ENCODE assay signal across 8 cellular contexts in the genomic region with DNA sequence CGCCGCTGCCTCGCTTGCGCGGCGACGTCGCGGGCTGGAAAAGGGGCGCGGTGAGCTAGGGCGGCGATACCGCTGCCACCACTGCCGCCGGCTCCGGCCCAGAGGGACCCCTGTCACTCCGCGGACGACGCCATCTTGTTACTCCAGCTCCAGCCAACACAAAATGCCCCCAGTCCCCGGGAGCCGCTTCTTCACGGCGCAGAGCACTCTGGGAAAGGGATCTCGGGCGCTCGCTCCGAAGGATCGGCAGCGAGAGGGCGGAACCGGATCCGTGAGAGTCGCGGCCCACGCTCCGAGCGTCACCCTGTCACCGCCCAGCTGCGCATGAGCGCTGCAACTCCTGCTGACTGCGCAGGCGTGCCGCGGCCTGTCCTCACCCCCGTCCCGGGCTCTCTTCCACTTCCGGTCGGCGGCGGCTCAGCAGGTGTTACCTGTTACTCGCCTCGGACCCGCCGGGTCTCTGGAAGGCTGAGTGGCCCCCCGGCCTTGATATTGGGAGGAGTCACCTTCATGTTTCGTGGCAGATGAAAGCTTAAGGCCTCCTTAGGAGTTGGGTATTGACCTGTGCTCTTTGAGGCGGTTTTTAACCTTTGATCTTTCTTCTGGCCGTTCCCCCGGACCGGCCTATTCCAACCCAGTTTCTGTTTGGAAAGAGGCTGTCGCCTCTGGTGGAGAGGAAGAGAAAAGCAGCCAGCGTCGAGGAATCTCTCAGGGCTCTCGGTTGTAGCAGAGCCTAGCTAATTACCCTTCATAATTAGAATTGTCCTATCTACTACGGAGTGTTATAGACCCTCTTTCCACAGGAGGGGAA. TPM values are rescaled to one million over a fixed set of nuclear protein-coding genes. Genes with fewer than 3 reads are reported as not detected.
DNase-seq lines count a peak whose midpoint lies in the region; ATAC-seq, FAIRE-seq and TF ChIP-seq lines count a peak whose summit lies in the region.

Gene CSNK1A1 (minus strand): TSS at position 213 of the 811 bp plus-strand sequence. CDS start 475 bp downstream, outside the sequence.

- peak within 1 kb of the TSS; percentile 82 for H2AFZ ChIP-seq in HepG2 (ENCODE audit: low read length)

- peaks cover 36% of the 10 kb centered on the region for H3K4me1 Mint-ChIP-seq in CD4-positive, alpha-beta T cell (ENCODE audit: low read depth)

- H3K4me3 Mint-ChIP-seq in CD4-positive, alpha-beta T cell, result peak within 1 kb of the TSS; percentile 99

- intact Hi-C loops in CD4-positive, alpha-beta T cell (cut with DNase I, micrococcal nuclease), result loop anchor here (1.0 to 10.0 kb wide), 8 partner anchors 59 to 1703 kb away; partner anchors contain the start of genes ADRB2 (in 1 of the 2), FBXO38 (in 1 of the 2), GM2A (in 1 of the 2) and HMGXB3 (in 1 of the 2)
- intact Hi-C loops in HepG2 (cut with micrococcal nuclease; ENCODE audit: unreplicated experiment), result loop anchor here (2.0 to 5.0 kb wide), 2 partner anchors 54 to 109 kb away; no protein-coding TSS in a partner anchor

- CTCF ChIA-PET in CD4-positive, alpha-beta T cell (lab: Charles Lee), result interaction anchor here (0.6 to 2.4 kb wide), 21 partner anchors 8 to 207 kb away, joined by 3 to 12 read pairs (median 5); partner anchors contain the start of genes GRPEL2 and PCYOX1L
- CTCF ChIA-PET in HepG2 (lab: Yijun Ruan, JAX; ENCODE audit: low intra/inter-chr PET ratio, low total read pairs), result interaction anchor here (1.3 kb wide), 1 partner anchor 109 kb away, joined by 4 read pairs; no protein-coding TSS in a partner anchor

- H3K27ac Mint-ChIP-seq in CD4-positive, alpha-beta T cell, result peak within 1 kb of the TSS; percentile 98

- H4K20me1 ChIP-seq in HepG2 (ENCODE audit: insufficient read depth, low read length), result peaks cover 7% of the 10 kb centered on the region; the same call in 1 of the 2 replicates

- H3K79me2 ChIP-seq in HepG2 (ENCODE audit: insufficient read depth, low read length), result peaks cover 49% of the 10 kb centered on the region

- H3K9me3 ChIP-seq in CD4-positive, alpha-beta T cell (ENCODE audit: control insufficient read depth, low read length), result no peaks in the 10 kb centered on the region
- no peaks in the 10 kb centered on the region for H3K9me3 ChIP-seq in HepG2 (ENCODE audit: low read length)

- ATAC-seq in CD4-positive, alpha-beta T cell (ENCODE audit: poor library complexity), result peak; percentile 86
- ATAC-seq in GM19397 (IDR thresholded peaks at IDR 0.05; ENCODE audit: unreplicated experiment), result peak; percentile 92
- ATAC-seq in HG03571 (IDR thresholded peaks at IDR 0.05; ENCODE audit: unreplicated experiment), result peak; percentile 91
- ATAC-seq in HepG2, result peak; percentile 93

- peak within 1 kb of the TSS; percentile 98 for H3K9ac ChIP-seq in HepG2 (ENCODE audit: insufficient read depth, low read depth, low read length)

- H3K27me3 Mint-ChIP-seq in CD4-positive, alpha-beta T cell, result no peaks in the 10 kb centered on the region

- peak within 1 kb of the TSS; percentile 89 for H3K4me2 ChIP-seq in HepG2 (ENCODE audit: low read depth, low read length)

- WGBS in HepG2 (ENCODE audit: low lambda C conversion rate), result 0% methylated on average over 10 of the region's 67 CpGs

- peak; percentile 94 for FAIRE-seq in HepG2 (lab: Jason Lieb, UNC)

- POLR2A ChIA-PET in CD4-positive, alpha-beta T cell (lab: Charles Lee), result interaction anchor here (0.6 to 4.3 kb wide), 26 partner anchors 10 to 1149 kb away, joined by 3 to 42 read pairs (median 4); partner anchors contain the start of genes ARHGEF37, CD74, GRPEL2 and PCYOX1L
- POLR2A ChIA-PET in HepG2 (lab: Yijun Ruan, JAX), result interaction anchor here (0.7 to 2.1 kb wide), 22 partner anchors 8 to 475 kb away, joined by 3 to 19 read pairs (median 6); partner anchors contain the start of genes GRPEL2 and PCYOX1L

- BruUV-seq in HepG2 (replicated peaks; lab: Mats Ljungman, UMichigan), result no TSS peak

- peak; percentile 67 for TF ChIP-seq CTCF in CD4-positive, alpha-beta T cell (IDR thresholded peaks at IDR 0.05)
- peak; percentile 76 for TF ChIP-seq CTCF in HepG2 (CRISPR knock-in tag; IDR thresholded peaks at IDR 0.05)

- peaks cover 50% of the 10 kb centered on the region for H3K36me3 Mint-ChIP-seq in CD4-positive, alpha-beta T cell (ENCODE audit: low read depth)

- peak within 1 kb of the TSS; percentile 94 for H3K27ac ChIP-seq in CD4-positive, alpha-beta T cell (ENCODE audit: low read depth, low read length)
- peak within 1 kb of the TSS; percentile 97 for H3K27ac ChIP-seq in HepG2 (ENCODE audit: extremely low read length, insufficient read depth, low read length)

- no peaks in the 10 kb centered on the region for H3K9me3 Mint-ChIP-seq in CD4-positive, alpha-beta T cell

- peak in 1 of 2 experiments; percentile 58; a peak in 1 of 4 replicates for TF ChIP-seq EP300 in HepG2 (IDR thresholded peaks at IDR 0.05; ENCODE audit: low read depth in 2 of 2, low read length in 2 of 2)
- TF ChIP-seq EP300 in HepG2 (CRISPR knock-in tag; IDR thresholded peaks at IDR 0.05; ENCODE audit: borderline replicate concordance), result no peak; the same call in none of the 2 replicates

- DNase-seq in CD4-positive, alpha-beta T cell, result peak; percentile 97 to 99 (median 98)
- DNase-seq in NCI-H774 (lab: John Stamatoyannopoulos, UW) (peak; percentile 98), dermis blood vessel endothelial cell (peak; percentile 99), HepG2 (ENCODE audit: low spot score) (peak; percentile 95)
- peak; percentile 98 to 99 for DNase-seq in activated CD4-positive, alpha-beta T cell treated with anti-CD3 and anti-CD28 coated beads, Interleukin-2, amount 50 U/mL, for 4 hours
- peak; percentile 99 for DNase-seq in stimulated activated CD4-positive, alpha-beta T cell treated with anti-CD3 and anti-CD28 coated beads, Interleukin-4, amount 100 ng/mL, for 1 hour

- TF ChIP-seq RAD21 in HepG2 (CRISPR knock-in tag; IDR thresholded peaks at IDR 0.05), result peak; percentile 65

- in situ Hi-C loops in HepG2 (cut with HindIII; ENCODE audit: extremely low pct_ligation_motif_present, low pct_unique_long_range_greater_than_20kb), result loop anchor here (5.0 to 25.0 kb wide), 2 partner anchors 99 to 414 kb away; partner anchors contain the start of gene ABLIM3

- peaks cover 35% of the 10 kb centered on the region for H3K4me1 ChIP-seq in HepG2 (ENCODE audit: insufficient read depth, low read length)

- H3K27me3 ChIP-seq in CD4-positive, alpha-beta T cell (ENCODE audit: control insufficient read depth, insufficient read depth, low read length), result no peaks in the 10 kb centered on the region
- no peaks in the 10 kb centered on the region; a peak in 1 of 5 replicates for H3K27me3 ChIP-seq in HepG2 (ENCODE audit: control insufficient read depth in 1 of 2, insufficient read depth in 2 of 2, low read length in 2 of 2)

- H3K36me3 ChIP-seq in HepG2 (replicated peaks in 1 of 2; ENCODE audit: control insufficient read depth in 1 of 2, insufficient read depth in 2 of 2, low read length in 2 of 2), result peaks cover 2 to 9% of the 10 kb centered on the region in 2 experiments; a peak in 3 of 5 replicates

- peak; percentile 86 to 88 for TF ChIP-seq POLR2A in HepG2 (IDR thresholded peaks at IDR 0.05; ENCODE audit: insufficient read depth in 1 of 2, low read depth in 2 of 2, low read length in 2 of 2)

- peak within 1 kb of the TSS; percentile 95 to 99 (median 98) for H3K4me3 ChIP-seq in HepG2 (replicated peaks in 1 of 3; ENCODE audit: insufficient read depth in 1 of 3, low read depth in 2 of 3, low read length in 3 of 3)

TF ChIP-seq in HepG2, 621 proteins besides CTCF, POLR2A, EP300 and RAD21 (continues in another document):
- peak; percentile 92 for TF ChIP-seq HNRNPLL (IDR thresholded peaks at IDR 0.05; ENCODE audit: low read depth, low read length, poor library complexity, severe bottlenecking)
- TF ChIP-seq GTF2F1 (IDR thresholded peaks at IDR 0.05; ENCODE audit: low read length), result no peak
- TF ChIP-seq NR2F6 (IDR thresholded peaks at IDR 0.05), result peak; percentile 62
- TF ChIP-seq NR2F6 (CRISPR knock-in tag; IDR thresholded peaks at IDR 0.05), result peak; percentile 21; the same call in 1 of the 2 replicates
- TF ChIP-seq SOX13 (IDR thresholded peaks at IDR 0.05), result peak; percentile 54; the same call in 1 of the 2 replicates
- peak in 1 of 2 experiments; percentile 55; a peak in 1 of 4 replicates for TF ChIP-seq SOX13 (CRISPR knock-in tag; conservative IDR thresholded peaks at IDR 0.05 in 1 of 2, IDR thresholded peaks at IDR 0.05 in 1 of 2)
- peak; percentile 84 for TF ChIP-seq ZNF614 (CRISPR knock-in tag; IDR thresholded peaks at IDR 0.05; ENCODE audit: borderline replicate concordance)
- peak; percentile 27; the same call in 1 of the 2 replicates for TF ChIP-seq FOXO1 (CRISPR knock-in tag; IDR thresholded peaks at IDR 0.05)
- 0 out of 2 replicates have a peak, but pooled peaks have one; percentile 57 for TF ChIP-seq ZSCAN30 (CRISPR knock-in tag; IDR thresholded peaks at IDR 0.05)
- peak; percentile 69; the same call in 1 of the 3 replicates for TF ChIP-seq MXI1 (IDR thresholded peaks at IDR 0.05; ENCODE audit: borderline replicate concordance, low read depth, low read length)

RNA-seq across cellular contexts. Expression of gene CSNK1A1, which starts in this region (rescaled TPM):
- total RNA-seq in CD4-positive, alpha-beta T cell, result 100 to 1,000 TPM; 201 to 217 TPM
- total RNA-seq in dermis blood vessel endothelial cell, result 415 and 530 TPM in 2 replicates
- total RNA-seq in HepG2 (2016; rRNA removed; fragmentation: Illumina TruSeq; extraction: Trizol), result 149 and 210 TPM in 2 replicates
- total RNA-seq in HepG2 (2016; cell fraction: cytosol; rRNA removed; fragmentation: Illumina TruSeq; extraction: Trizol; ENCODE audit: low read depth), result 27.1 and 35.7 TPM in 2 replicates
- total RNA-seq in HepG2 (2016; cell fraction: insoluble cytoplasmic fraction; rRNA removed; fragmentation: Illumina TruSeq; extraction: Trizol), result 145 and 212 TPM in 2 replicates
- total RNA-seq in HepG2 (2016; cell fraction: membrane; rRNA removed; fragmentation: Illumina TruSeq; extraction: Trizol), result 84.4 and 87.9 TPM in 2 replicates
- 98.3 and 111 TPM in 2 replicates for total RNA-seq in HepG2 (2016; cell fraction: nucleus; rRNA removed; fragmentation: Illumina TruSeq; extraction: Trizol)
- 77.3 and 89.0 TPM in 2 replicates for polyA plus RNA-seq in HepG2 (2011; rRNA removed)
- 49.1 and 57.0 TPM in 2 replicates for polyA plus RNA-seq in HepG2 (2011; cell fraction: cytosol; rRNA removed)
- 50.7 and 55.7 TPM in 2 replicates for polyA plus RNA-seq in HepG2 (2011; cell fraction: nucleus; rRNA removed)
- 65.5 and 78.7 TPM in 2 replicates for polyA plus RNA-seq in HepG2 (2012)
- polyA plus RNA-seq in HepG2 (2016; cell fraction: cytosol; fragmentation: Illumina TruSeq; extraction: Trizol; ENCODE audit: low read depth), result 15.0 and 20.3 TPM in 2 replicates
- 121 and 123 TPM in 2 replicates for polyA plus RNA-seq in HepG2 (2016; cell fraction: insoluble cytoplasmic fraction; fragmentation: Illumina TruSeq; extraction: Trizol; ENCODE audit: low read depth)
- 29.6 and 36.5 TPM in 2 replicates for polyA plus RNA-seq in HepG2 (2016; cell fraction: membrane; fragmentation: Illumina TruSeq; extraction: Trizol; ENCODE audit: low read depth)
- polyA plus RNA-seq in HepG2 (2016; cell fraction: nucleus; fragmentation: Illumina TruSeq; extraction: Trizol; ENCODE audit: insufficient read depth, low read depth), result 67.9 and 69.0 TPM in 2 replicates
- 117 and 141 TPM in 2 replicates for polyA minus RNA-seq in HepG2 (2011; rRNA and poly(A)+ RNA removed; ENCODE audit: low replicate concordance)
- polyA minus RNA-seq in HepG2 (2011; cell fraction: cytosol; rRNA and poly(A)+ RNA removed), result 108 and 126 TPM in 2 replicates
- polyA minus RNA-seq in HepG2 (2011; cell fraction: nucleus; rRNA and poly(A)+ RNA removed), result 187 and 216 TPM in 2 replicates

Comparison
In these comparisons a context has a peak if more than half of its experiments do, and no peak if none do; other contexts are left out.
1. Peak in every context shown above with its lines: DNase-seq, ATAC-seq, H3K4me3 ChIP-seq and H3K27ac ChIP-seq.